In the genomic region with DNA sequence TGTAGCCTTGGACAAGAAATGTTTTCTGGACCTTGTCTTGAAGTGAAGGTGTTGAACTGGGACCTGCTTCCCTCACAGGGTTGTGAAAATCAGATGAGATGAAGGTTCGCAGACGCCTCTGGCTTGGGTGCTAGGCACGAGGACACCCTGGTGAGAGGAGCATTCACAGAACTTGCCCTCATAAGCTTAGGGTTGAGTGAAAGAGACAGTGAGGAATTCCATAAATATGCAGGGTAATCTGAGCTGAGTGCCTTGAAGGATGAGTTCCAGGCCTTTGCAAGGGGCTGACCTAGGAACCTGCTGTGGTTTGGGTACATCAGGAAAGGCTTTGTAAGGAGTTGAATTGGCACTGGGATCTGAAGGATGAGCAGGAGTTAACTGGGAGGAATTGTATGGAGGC, we compare ENCODE assay signal across 15 cellular contexts.
A peak's percentile ranks its signal among the peaks of the same experiment; 100 is the strongest.
DNase-seq lines count a peak whose midpoint lies in the region; ATAC-seq and TF ChIP-seq lines count a peak whose summit lies in the region.
"Had no signal": no experiment of that assay in that cellular context is flagged by ENCODE, and none has a peak within 500 bp of the region (broad histone marks: within the 10 kb centered on the region; RNA-seq: fewer than 3 reads in every experiment).

No MANE protein-coding gene starts in this region.

- no peaks in the 10 kb centered on the region for H3K36me3 Mint-ChIP-seq in endodermal cell (ENCODE audit: low read depth)
- H3K36me3 Mint-ChIP-seq: mesothelial cell of epicardium had no signal

- POLR2A ChIA-PET in PC-3 (lab: Charles Lee; ENCODE audit: unreplicated experiment): no interaction called here

- intact Hi-C loops in PC-3 (cut with micrococcal nuclease) (no loop called here), adrenal gland (cut with DNase I) (no loop called here)

- ATAC-seq in PC-3: no peak
- ATAC-seq in GM21360 (IDR thresholded peaks at IDR 0.05; ENCODE audit: unreplicated experiment): no peak
- ATAC-seq: activated T-cell treated with anti-CD3 and anti-CD28 coated beads, Interleukin-2, amount 50 U/mL, for 4 hours; stimulated activated naive CD8-positive, alpha-beta T cell treated with anti-CD3 and anti-CD28 coated beads, Interleukin-15, amount 100 ng/mL, for 72 hours had no signal

- H3K27me3 ChIP-seq in PC-3 (ENCODE audit: low read length) (no peaks in the 10 kb centered on the region), endodermal cell (ENCODE audit: control insufficient read depth, insufficient read depth, low read length, poor library complexity, severe bottlenecking) (no peaks in the 10 kb centered on the region), parathyroid adenoma (ENCODE audit: control insufficient read depth, insufficient read depth, low read length) (no peaks in the 10 kb centered on the region), adrenal gland (no peaks in the 10 kb centered on the region)

- no TSS peak for BruUV-seq in PC-3 (replicated peaks; lab: Mats Ljungman, UMichigan)

- H3K36me3 ChIP-seq in PC-3 (ENCODE audit: low read depth, low read length) (no peaks in the 10 kb centered on the region; the same call in none of the 2 replicates), endodermal cell (ENCODE audit: control insufficient read depth, insufficient read depth, low read length) (peaks cover 12% of the 10 kb centered on the region), parathyroid adenoma (ENCODE audit: control insufficient read depth, insufficient read depth, low read length) (no peaks in the 10 kb centered on the region), adrenal gland (replicated peaks in 1 of 2) (no peaks in the 10 kb centered on the region)

- no peaks in the 10 kb centered on the region for H4K20me1 ChIP-seq in PC-3 (ENCODE audit: low read length)

- H3K4me1 ChIP-seq in PC-3 (ENCODE audit: insufficient read depth, low read length): peaks cover 50% of the 10 kb centered on the region
- peaks cover 18% of the 10 kb centered on the region for H3K4me1 ChIP-seq in endodermal cell (ENCODE audit: control insufficient read depth, insufficient read depth, low read length)
- peaks cover 24% of the 10 kb centered on the region for H3K4me1 ChIP-seq in parathyroid adenoma
- peaks cover 6 to 9% of the 10 kb centered on the region in 2 donors for H3K4me1 ChIP-seq in adrenal gland (replicated peaks in 1 of 2)

- H3K9me3 ChIP-seq in PC-3 (ENCODE audit: low read length) (no peaks in the 10 kb centered on the region), endodermal cell (ENCODE audit: control insufficient read depth, low read length) (no peaks in the 10 kb centered on the region), parathyroid adenoma (ENCODE audit: control insufficient read depth, low read length) (no peaks in the 10 kb centered on the region), adrenal gland (replicated peaks in 1 of 3) (no peaks in the 10 kb centered on the region)

- CTCF ChIA-PET in PC-3 (lab: Charles Lee): no interaction called here

- H3K4me2 ChIP-seq in PC-3 (ENCODE audit: low read length) (no peak overlapping the region), parathyroid adenoma (ENCODE audit: low read length) (no peak overlapping the region)

- peaks cover 37% of the 10 kb centered on the region for H3K4me1 Mint-ChIP-seq in endodermal cell
- H3K4me1 Mint-ChIP-seq: stimulated activated naive CD8-positive, alpha-beta T cell treated with anti-CD3 and anti-CD28 coated beads, Interleukin-15, amount 100 ng/mL, for 72 hours had no signal

- H3K9ac ChIP-seq in PC-3 (ENCODE audit: low read length) (no peak overlapping the region), endodermal cell (ENCODE audit: extremely low read depth, low read length, poor library complexity, severe bottlenecking) (no peak overlapping the region), parathyroid adenoma (no peak overlapping the region)

- H3K27me3 Mint-ChIP-seq in endodermal cell (ENCODE audit: insufficient read depth): no peaks in the 10 kb centered on the region
- H3K27me3 Mint-ChIP-seq: stimulated activated naive CD8-positive, alpha-beta T cell treated with anti-CD3 and anti-CD28 coated beads, Interleukin-15, amount 100 ng/mL, for 72 hours had no signal

- no peaks in the 10 kb centered on the region for H3K79me2 ChIP-seq in PC-3 (ENCODE audit: low read length)
- H3K79me2 ChIP-seq in parathyroid adenoma: no peaks in the 10 kb centered on the region

- H3K27ac Mint-ChIP-seq in endodermal cell: peak overlapping the region; percentile 18

- no peak for TF ChIP-seq POLR2A in adrenal gland (IDR thresholded peaks at IDR 0.05)

- TF ChIP-seq CTCF in PC-3 (conservative IDR thresholded peaks at IDR 0.05; ENCODE audit: low read depth, low read length) (no peak), endodermal cell (conservative IDR thresholded peaks at IDR 0.05) (no peak), parathyroid adenoma (IDR thresholded peaks at IDR 0.05) (no peak), adrenal gland (IDR thresholded peaks at IDR 0.05) (no peak)

- H3K4me3 Mint-ChIP-seq in endodermal cell: no peak overlapping the region
- H3K4me3 Mint-ChIP-seq: activated T-cell treated with anti-CD3 and anti-CD28 coated beads, Interleukin-2, amount 50 U/mL, for 4 hours; mesothelial cell of epicardium; stimulated activated naive CD8-positive, alpha-beta T cell treated with anti-CD3 and anti-CD28 coated beads, Interleukin-15, amount 100 ng/mL, for 72 hours had no signal

- no peaks in the 10 kb centered on the region for H3K9me3 Mint-ChIP-seq in endodermal cell
- H3K9me3 Mint-ChIP-seq: activated T-cell treated with anti-CD3 and anti-CD28 coated beads, Interleukin-2, amount 50 U/mL, for 4 hours; mesothelial cell of epicardium; stimulated activated naive CD8-positive, alpha-beta T cell treated with anti-CD3 and anti-CD28 coated beads, Interleukin-15, amount 100 ng/mL, for 72 hours had no signal

- H3K27ac ChIP-seq in PC-3 (ENCODE audit: low read length) (no peak overlapping the region), endodermal cell (ENCODE audit: low read depth, low read length) (no peak overlapping the region), parathyroid adenoma (peak overlapping the region; percentile 26), adrenal gland (no peak overlapping the region)

- H2AFZ ChIP-seq in PC-3 (ENCODE audit: low read length) (no peak overlapping the region), parathyroid adenoma (peak overlapping the region; percentile 4)

- H3F3A ChIP-seq in PC-3 (ENCODE audit: low read length, unreplicated experiment): peaks cover 9% of the 10 kb centered on the region

- WGBS in endodermal cell (ENCODE audit: insufficient coverage in 1 of 2, insufficient read length in 1 of 2), 2 experiments: 73 to 74% methylated on average over 3 of the region's 3 CpGs
- WGBS in adrenal gland, 4 donors: 91 to 99% (median 96%) methylated on average over 3 of the region's 3 CpGs

- H3K4me3 ChIP-seq in PC-3 (ENCODE audit: low read length) (no peak overlapping the region), endodermal cell (ENCODE audit: low read length) (no peak overlapping the region), parathyroid adenoma (ENCODE audit: low read depth, low read length) (no peak overlapping the region), adrenal gland (no peak overlapping the region)

- no peaks in the 10 kb centered on the region for H3K9me2 ChIP-seq in PC-3 (replicated peaks; ENCODE audit: low read length)

- DNase-seq in ELR (ENCODE audit: low read depth) (peak; percentile 46), PC-3 (peak; percentile 27), endodermal cell (peak; percentile 71), NCI-H2081 treated with DMSO at 0.1 percent for 48 hours (lab: John Stamatoyannopoulos, UW) (no peak), NCI-H1694 treated with DMSO at 0.1 percent for 48 hours (lab: John Stamatoyannopoulos, UW) (no peak), adrenal gland (no peak)
- DNase-seq: activated CD4-positive, CD25-positive, alpha-beta regulatory T cell; activated T-cell treated with anti-CD3 and anti-CD28 coated beads, Interleukin-2, amount 50 U/mL, for 4 hours; NCI-H1048; NCI-H524; stimulated activated CD4-positive, alpha-beta T cell treated with anti-CD3 and anti-CD28 coated beads, Interleukin-4, amount 100 ng/mL, for 4 hours; stimulated activated naive CD8-positive, alpha-beta T cell treated with anti-CD3 and anti-CD28 coated beads, Interleukin-15, amount 100 ng/mL, for 72 hours had no signal

Comparison
In these comparisons a context has a peak if more than half of its experiments do, and no peak if none do; other contexts are left out.
1. DNase-seq: peak in ELR (single experiment), PC-3 (single experiment) and endodermal cell (single experiment); none in NCI-H2081 treated with DMSO at 0.1 percent for 48 hours (single experiment), NCI-H1694 treated with DMSO at 0.1 percent for 48 hours (single experiment) and adrenal gland (0 of 7).